ENCODE assay signal across 2 cellular contexts in genomic region chr10:86862373-86862772, GRCh38.
TF ChIP-seq lines count a peak whose summit lies in the region.

No MANE protein-coding gene starts in this region.

TF ChIP-seq in GM23338, 12 proteins besides CTCF, POLR2A, EP300 and RAD21 (continued from another document):
- TF ChIP-seq REST (IDR thresholded peaks at IDR 0.05; ENCODE audit: unreplicated experiment) (no peak), ZNF462 (CRISPR knock-in tag; IDR thresholded peaks at IDR 0.05) (no peak), EZH2phosphoT487 (IDR thresholded peaks at IDR 0.05; ENCODE audit: unreplicated experiment) (no peak), ETS1 (IDR thresholded peaks at IDR 0.05) (no peak), EZH2 (IDR thresholded peaks at IDR 0.05; ENCODE audit: low read depth, unreplicated experiment) (no peak)
TF ChIP-seq in GM23338: peak in this region for 0.

TF ChIP-seq in WTC11, 78 proteins besides CTCF, POLR2A, EP300 and RAD21 (continued from another document):
- no peak for TF ChIP-seq MLX (CRISPR knock-in tag; IDR thresholded peaks at IDR 0.05)
- TF ChIP-seq SMAD3 (CRISPR knock-in tag; IDR thresholded peaks at IDR 0.05; ENCODE audit: borderline replicate concordance): no peak
- TF ChIP-seq ATF6 (CRISPR knock-in tag; IDR thresholded peaks at IDR 0.05): no peak
- no peak for TF ChIP-seq ATF3 (CRISPR knock-in tag; conservative IDR thresholded peaks at IDR 0.05)
- no peak for TF ChIP-seq FOXJ3 (CRISPR knock-in tag; IDR thresholded peaks at IDR 0.05; ENCODE audit: borderline replicate concordance)
- no peak for TF ChIP-seq CDX4 (CRISPR knock-in tag; IDR thresholded peaks at IDR 0.05; ENCODE audit: borderline replicate concordance)
- TF ChIP-seq FOXK1 (CRISPR knock-in tag; IDR thresholded peaks at IDR 0.05): no peak
- no peak for TF ChIP-seq SOX15 (CRISPR knock-in tag; IDR thresholded peaks at IDR 0.05)
- TF ChIP-seq ZNF671 (CRISPR knock-in tag; IDR thresholded peaks at IDR 0.05): no peak
- no peak for TF ChIP-seq USF1 (CRISPR knock-in tag; IDR thresholded peaks at IDR 0.05)
- no peak for TF ChIP-seq TCF7 (CRISPR knock-in tag; IDR thresholded peaks at IDR 0.05; ENCODE audit: low read depth)
- TF ChIP-seq NR1H2 (CRISPR knock-in tag; IDR thresholded peaks at IDR 0.05): no peak
